9 cellular contexts compared by ENCODE assay signal in the genomic region with DNA sequence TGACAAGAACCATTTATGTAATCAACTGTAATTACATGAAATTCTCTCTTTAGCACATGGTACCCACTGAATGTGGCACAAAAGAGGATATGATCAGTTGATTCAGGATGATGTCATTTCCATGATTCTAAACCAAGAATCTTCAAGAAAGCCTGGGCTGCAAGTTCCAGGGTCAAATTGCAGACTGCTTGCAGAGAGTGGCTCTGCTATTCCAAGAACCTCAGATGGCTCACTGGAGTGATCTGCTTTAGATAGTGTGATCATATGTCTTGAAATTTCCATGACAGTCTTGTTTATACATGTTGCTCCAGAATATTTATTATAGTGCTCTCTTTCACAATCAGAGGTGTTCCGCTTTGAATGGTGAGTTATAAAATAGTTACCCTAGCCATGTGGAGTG.
DNase-seq lines count a peak whose midpoint lies in the region; ATAC-seq and TF ChIP-seq lines count a peak whose summit lies in the region.
"Had no signal": no experiment of that assay in that cellular context is flagged by ENCODE, and none has a peak within 500 bp of the region (broad histone marks: within the 10 kb centered on the region; RNA-seq: fewer than 3 reads in every experiment).

No MANE protein-coding gene starts in this region.

- TF ChIP-seq CTCF in MM.1S (IDR thresholded peaks at IDR 0.05; ENCODE audit: low read length): no peak
- no peak for TF ChIP-seq CTCF in foreskin fibroblast (IDR thresholded peaks at IDR 0.05; ENCODE audit: low read depth, low read length)
- TF ChIP-seq CTCF in esophagus squamous epithelium (IDR thresholded peaks at IDR 0.05): no peak

- no peak overlapping the region for H3K4me3 ChIP-seq in MM.1S (ENCODE audit: low read length)
- H3K4me3 ChIP-seq in foreskin fibroblast (ENCODE audit: low read depth in 1 of 2, low read length in 2 of 2): no peak overlapping the region
- no peak overlapping the region for H3K4me3 ChIP-seq in esophagus squamous epithelium
- no peak overlapping the region for H3K4me3 ChIP-seq in CD8-positive, alpha-beta memory T cell (ENCODE audit: low read length)

- H4K20me1 ChIP-seq in MM.1S (ENCODE audit: insufficient read depth, low read length): no peaks in the 10 kb centered on the region

- H3K9ac ChIP-seq in MM.1S (ENCODE audit: low read length): no peak overlapping the region

- intact Hi-C loops in esophagus squamous epithelium (cut with DNase I): no loop called here

- no peaks in the 10 kb centered on the region for H3K79me2 ChIP-seq in MM.1S (ENCODE audit: low read length)

- H3K4me1 ChIP-seq in MM.1S (ENCODE audit: low read length) (peaks cover 18% of the 10 kb centered on the region), esophagus squamous epithelium (peaks cover 0 to 1% (median 0%) of the 10 kb centered on the region in 3 donors)
- H3K4me1 ChIP-seq in CD8-positive, alpha-beta memory T cell (ENCODE audit: insufficient read depth, low read length): no peaks in the 10 kb centered on the region

- no peaks in the 10 kb centered on the region for H3K36me3 Mint-ChIP-seq in CD8-positive, alpha-beta memory T cell
- H3K36me3 Mint-ChIP-seq in activated T-cell treated with anti-CD3 and anti-CD28 coated beads, Interleukin-2, amount 50 U/mL, for 24 hours (ENCODE audit: low read depth): no peaks in the 10 kb centered on the region
- H3K36me3 Mint-ChIP-seq: naive thymus-derived CD8-positive, alpha-beta T cell had no signal

- H3K4me3 Mint-ChIP-seq in CD8-positive, alpha-beta memory T cell: no peak overlapping the region
- no peak overlapping the region for H3K4me3 Mint-ChIP-seq in activated T-cell treated with anti-CD3 and anti-CD28 coated beads, Interleukin-2, amount 50 U/mL, for 24 hours
- H3K4me3 Mint-ChIP-seq: naive thymus-derived CD8-positive, alpha-beta T cell had no signal

- peak; percentile 67 for ATAC-seq in GM21576 (IDR thresholded peaks at IDR 0.05; ENCODE audit: unreplicated experiment)

- CTCF ChIA-PET in CD8-positive, alpha-beta memory T cell (lab: Charles Lee): no interaction called here

- peaks cover 6 to 31% (median 20%) of the 10 kb centered on the region in 3 donors for H3K4me1 Mint-ChIP-seq in CD8-positive, alpha-beta memory T cell
- peaks cover 42% of the 10 kb centered on the region for H3K4me1 Mint-ChIP-seq in activated T-cell treated with anti-CD3 and anti-CD28 coated beads, Interleukin-2, amount 50 U/mL, for 24 hours (ENCODE audit: low read depth)

- H3K36me3 ChIP-seq in MM.1S (replicated peaks; ENCODE audit: insufficient read depth, low read length) (no peaks in the 10 kb centered on the region), esophagus squamous epithelium (no peaks in the 10 kb centered on the region)
- no peaks in the 10 kb centered on the region for H3K36me3 ChIP-seq in CD8-positive, alpha-beta memory T cell (ENCODE audit: insufficient read depth, low read length)

- no peaks in the 10 kb centered on the region for H3K27me3 ChIP-seq in MM.1S (replicated peaks; ENCODE audit: insufficient read depth, low read length)
- no peaks in the 10 kb centered on the region for H3K27me3 ChIP-seq in esophagus squamous epithelium
- no peaks in the 10 kb centered on the region for H3K27me3 ChIP-seq in CD8-positive, alpha-beta memory T cell (ENCODE audit: insufficient read depth, low read length, poor library complexity, severe bottlenecking)

- H3K27ac ChIP-seq in MM.1S (ENCODE audit: low read length) (0 out of 2 replicates have a peak overlapping the region, but pooled peaks have one; percentile 10), esophagus squamous epithelium (no peak overlapping the region)
- no peak overlapping the region for H3K27ac ChIP-seq in CD8-positive, alpha-beta memory T cell (ENCODE audit: low read depth, low read length)

- POLR2A ChIA-PET in CD8-positive, alpha-beta memory T cell (lab: Charles Lee): no interaction called here

- no peaks in the 10 kb centered on the region for H3K27me3 Mint-ChIP-seq in CD8-positive, alpha-beta memory T cell
- H3K27me3 Mint-ChIP-seq in activated T-cell treated with anti-CD3 and anti-CD28 coated beads, Interleukin-2, amount 50 U/mL, for 24 hours: no peaks in the 10 kb centered on the region
- H3K27me3 Mint-ChIP-seq: naive thymus-derived CD8-positive, alpha-beta T cell had no signal

- H3K9me3 ChIP-seq in MM.1S (replicated peaks; ENCODE audit: insufficient read depth, low read length) (no peaks in the 10 kb centered on the region), esophagus squamous epithelium (no peaks in the 10 kb centered on the region)
- H3K9me3 ChIP-seq in CD8-positive, alpha-beta memory T cell (ENCODE audit: low read length): no peaks in the 10 kb centered on the region

- H3K27ac Mint-ChIP-seq in CD8-positive, alpha-beta memory T cell: peak overlapping the region in 1 of 8 donors; percentile 7
- no peak overlapping the region for H3K27ac Mint-ChIP-seq in activated T-cell treated with anti-CD3 and anti-CD28 coated beads, Interleukin-2, amount 50 U/mL, for 24 hours

- peak; percentile 69 for DNase-seq in EL
- DNase-seq in MM.1S: no peak
- peak; percentile 84 to 89 for DNase-seq in foreskin fibroblast
- no peak for DNase-seq in esophagus squamous epithelium (lab: John Stamatoyannopoulos, UW)
- no peak for DNase-seq in NCI-H510A treated with DMSO at 0.1 percent for 48 hours (lab: John Stamatoyannopoulos, UW)
- DNase-seq in CD8-positive, alpha-beta memory T cell: no peak
- DNase-seq in activated T-cell treated with anti-CD3 and anti-CD28 coated beads, Interleukin-2, amount 50 U/mL, for 24 hours: no peak
- DNase-seq: naive thymus-derived CD8-positive, alpha-beta T cell had no signal

- no peak for TF ChIP-seq POLR2A in esophagus squamous epithelium (IDR thresholded peaks at IDR 0.05)

- H3K4me2 ChIP-seq in MM.1S (ENCODE audit: low read depth, low read length): 0 out of 2 replicates have a peak overlapping the region, but pooled peaks have one; percentile 3

- H3F3A ChIP-seq in MM.1S (ENCODE audit: insufficient read depth, low read length): 0 out of 2 replicates have a peak, but pooled peaks cover 4% of the 10 kb centered on the region

- WGBS in esophagus squamous epithelium, 2 donors: 57 to 73% methylated on average over 1 of the region's 1 CpG

- no peaks in the 10 kb centered on the region for H3K9me2 ChIP-seq in MM.1S (replicated peaks; ENCODE audit: insufficient read depth, low read length)

- no peaks in the 10 kb centered on the region for H3K9me3 Mint-ChIP-seq in CD8-positive, alpha-beta memory T cell
- peaks cover 2% of the 10 kb centered on the region for H3K9me3 Mint-ChIP-seq in activated T-cell treated with anti-CD3 and anti-CD28 coated beads, Interleukin-2, amount 50 U/mL, for 24 hours
- H3K9me3 Mint-ChIP-seq: naive thymus-derived CD8-positive, alpha-beta T cell had no signal

- H2AFZ ChIP-seq in MM.1S (ENCODE audit: low read length): no peak overlapping the region

Comparison
In these comparisons a context has a peak if more than half of its experiments do, and no peak if none do; other contexts are left out.
1. DNase-seq: peak in EL (single experiment) and foreskin fibroblast (2 of 2); none in MM.1S (single experiment), esophagus squamous epithelium (single experiment), NCI-H510A treated with DMSO at 0.1 percent for 48 hours (single experiment), CD8-positive, alpha-beta memory T cell (0 of 5) and activated T-cell treated with anti-CD3 and anti-CD28 coated beads, Interleukin-2, amount 50 U/mL, for 24 hours (single experiment).